Comparison of ENCODE assay signal across 8 cellular contexts in the genomic region with DNA sequence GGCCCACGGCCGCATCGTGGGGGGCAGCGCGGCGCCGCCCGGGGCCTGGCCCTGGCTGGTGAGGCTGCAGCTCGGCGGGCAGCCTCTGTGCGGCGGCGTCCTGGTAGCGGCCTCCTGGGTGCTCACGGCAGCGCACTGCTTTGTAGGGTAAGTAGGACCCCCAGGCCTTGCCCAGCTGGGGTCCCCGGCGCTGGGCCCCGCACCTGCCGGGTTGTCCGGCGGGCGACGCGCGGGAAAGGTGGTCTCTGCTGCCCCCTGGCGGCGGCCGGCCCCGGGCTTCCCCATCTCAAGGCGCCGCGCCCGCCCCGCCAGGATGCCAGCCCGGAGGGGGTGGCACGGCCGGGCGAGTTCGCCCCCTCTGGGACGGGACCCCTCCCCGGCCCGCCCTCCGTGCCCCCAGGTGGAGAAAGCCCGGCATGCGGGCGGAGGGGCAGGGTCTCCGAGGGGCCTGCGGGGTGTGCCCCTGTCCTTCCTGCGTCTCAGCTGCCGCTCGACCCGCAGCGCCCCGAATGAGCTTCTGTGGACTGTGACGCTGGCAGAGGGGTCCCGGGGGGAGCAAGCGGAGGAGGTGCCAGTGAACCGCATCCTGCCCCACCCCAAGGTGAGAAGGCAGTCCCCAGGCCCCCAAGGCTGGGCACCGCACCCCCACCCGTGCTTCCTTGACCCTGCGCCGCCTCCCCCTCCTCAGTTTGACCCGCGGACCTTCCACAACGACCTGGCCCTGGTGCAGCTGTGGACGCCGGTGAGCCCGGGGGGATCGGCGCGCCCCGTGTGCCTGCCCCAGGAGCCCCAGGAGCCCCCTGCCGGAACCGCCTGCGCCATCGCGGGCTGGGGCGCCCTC. TPM values are rescaled to one million over a fixed set of nuclear protein-coding genes. Genes with fewer than 3 reads are reported as not detected.
DNase-seq lines count a peak whose midpoint lies in the region; ATAC-seq and TF ChIP-seq lines count a peak whose summit lies in the region.

No MANE protein-coding gene starts in this region.

- H3K27me3 ChIP-seq in foreskin keratinocyte (peaks cover 75% of the 10 kb centered on the region), psoas muscle (ENCODE audit: insufficient read depth in 3 of 3, low read length in 2 of 3) (peaks cover 0 to 12% (median 0%) of the 10 kb centered on the region in 3 donors), uterus (peaks cover 14 to 27% of the 10 kb centered on the region in 2 donors)

- WGBS in psoas muscle, 3 donors = 9 to 11% (median 10%) methylated on average over 33 to 79 of the region's 79 CpGs

- intact Hi-C loops in psoas muscle (cut with DNase I) (loop anchor here (2.0 to 5.0 kb wide), 5 partner anchors 35 to 615 kb away; partner anchors contain the start of gene ECEL1 (in 1 of the 2)), uterus (cut with DNase I; ENCODE audit: low total_unique reads) (loop anchor here (10.0 kb wide), 1 partner anchor 617 kb away; no protein-coding TSS in a partner anchor)

- peak overlapping the region; percentile 57 to 60 for H3K4me3 Mint-ChIP-seq in activated T-cell treated with anti-CD3 and anti-CD28 coated beads, Interleukin-2, amount 50 U/mL, for 72 hours

- TF ChIP-seq POLR2A in uterus (IDR thresholded peaks at IDR 0.05) = no peak

- no peaks in the 10 kb centered on the region for H3K9me3 ChIP-seq in psoas muscle
- no peaks in the 10 kb centered on the region for H3K9me3 ChIP-seq in uterus

- no peaks in the 10 kb centered on the region for H3K9me3 Mint-ChIP-seq in activated T-cell treated with anti-CD3 and anti-CD28 coated beads, Interleukin-2, amount 50 U/mL, for 72 hours

- no peaks in the 10 kb centered on the region for H3K36me3 ChIP-seq in psoas muscle (ENCODE audit: insufficient read depth in 1 of 2, low read depth in 1 of 2)
- H3K36me3 ChIP-seq in uterus = no peaks in the 10 kb centered on the region

- no peaks in the 10 kb centered on the region for H3K4me1 ChIP-seq in foreskin keratinocyte
- H3K4me1 ChIP-seq in psoas muscle = peaks cover 33% of the 10 kb centered on the region
- H3K4me1 ChIP-seq in uterus = peaks cover 0 to 12% of the 10 kb centered on the region in 2 donors

- no peaks in the 10 kb centered on the region for H3K36me3 Mint-ChIP-seq in activated T-cell treated with anti-CD3 and anti-CD28 coated beads, Interleukin-2, amount 50 U/mL, for 72 hours (ENCODE audit: insufficient read depth in 2 of 2)

- peak; percentile 70 to 78 for ATAC-seq in activated T-cell treated with anti-CD3 and anti-CD28 coated beads, Interleukin-2, amount 50 U/mL, for 72 hours (replicated peaks in 1 of 2)
- ATAC-seq in foreskin keratinocyte (peak; percentile 40), psoas muscle (peak; percentile 19 to 52 (median 32)), GM21381 (IDR thresholded peaks at IDR 0.05; ENCODE audit: unreplicated experiment) (no peak)

- TF ChIP-seq CTCF in GM12874 (IDR thresholded peaks at IDR 0.05; ENCODE audit: insufficient read depth, low read depth, low read length) = peak; percentile 85
- TF ChIP-seq CTCF in foreskin keratinocyte (conservative IDR thresholded peaks at IDR 0.05) = peak; percentile 87
- TF ChIP-seq CTCF in psoas muscle (IDR thresholded peaks at IDR 0.05) = peak; percentile 95
- peak; percentile 65 to 86 (median 78) for TF ChIP-seq CTCF in uterus (IDR thresholded peaks at IDR 0.05)

- H3K27ac ChIP-seq in foreskin keratinocyte (no peak overlapping the region), psoas muscle (peak overlapping the region; percentile 41), uterus (no peak overlapping the region)

- peaks cover 9% of the 10 kb centered on the region for H3K4me1 Mint-ChIP-seq in activated T-cell treated with anti-CD3 and anti-CD28 coated beads, Interleukin-2, amount 50 U/mL, for 72 hours (ENCODE audit: low read depth)

- no peak overlapping the region for H3K27ac Mint-ChIP-seq in activated T-cell treated with anti-CD3 and anti-CD28 coated beads, Interleukin-2, amount 50 U/mL, for 72 hours

- H3K4me3 ChIP-seq in psoas muscle = peak overlapping the region; percentile 81
- peak overlapping the region in 1 of 2 donors; percentile 17 for H3K4me3 ChIP-seq in uterus

- H3K27me3 Mint-ChIP-seq in activated T-cell treated with anti-CD3 and anti-CD28 coated beads, Interleukin-2, amount 50 U/mL, for 72 hours (ENCODE audit: low read depth) = peaks cover 29% of the 10 kb centered on the region

- peak; percentile 38 for DNase-seq in NCI-H460 (ENCODE audit: extremely low read depth, low read depth)
- peak; percentile 78 to 83 for DNase-seq in activated T-cell treated with anti-CD3 and anti-CD28 coated beads, Interleukin-2, amount 50 U/mL, for 72 hours
- no peak for DNase-seq in foreskin keratinocyte
- peak; percentile 70 to 86 for DNase-seq in psoas muscle
- peak in 1 of 2 donors; percentile 53 for DNase-seq in uterus
- DNase-seq in globus pallidus (ENCODE audit: low spot score) = no peak

RNA-seq across cellular contexts. Expression of gene PRSS56, which starts 2.0 kb away (rescaled TPM):
- not detected in 2 replicates for total RNA-seq in NCI-H460 (2014; rRNA removed; shearing (Covaris generic))
- polyA plus RNA-seq in NCI-H460 (2014; cell fraction: nucleus; rRNA removed) = not detected in 2 replicates
- total RNA-seq in activated T-cell treated with anti-CD3 and anti-CD28 coated beads, Interleukin-2, amount 50 U/mL, for 72 hours = under 1 TPM in 1 of 2 donors, not detected in 1; 0.39 TPM
- total RNA-seq in foreskin keratinocyte = not detected in 2 replicates
- not detected in 2 replicates for polyA plus RNA-seq in foreskin keratinocyte
- total RNA-seq in psoas muscle = 1 to 10 TPM; 2.0 to 5.0 (median 2.9) TPM
- polyA plus RNA-seq in psoas muscle = 1 to 10 TPM in 2 of 3 donors, under 1 TPM in 1; 0.82 to 3.2 (median 1.8) TPM
- total RNA-seq in uterus = not detected

RNA-seq across cellular contexts. Expression of gene CHRND, which starts 3.7 kb away (rescaled TPM):
- 0.05 TPM in 1 of 2 replicates, not detected in the other for total RNA-seq in NCI-H460 (2014; rRNA removed; shearing (Covaris generic))
- not detected in 2 replicates for polyA plus RNA-seq in NCI-H460 (2014; cell fraction: nucleus; rRNA removed)
- total RNA-seq in activated T-cell treated with anti-CD3 and anti-CD28 coated beads, Interleukin-2, amount 50 U/mL, for 72 hours = not detected
- total RNA-seq in foreskin keratinocyte (not detected in 2 replicates), psoas muscle (100 to 1,000 TPM in 2 of 4 donors, 10 to 100 TPM in 2; 58.8 to 300 (median 97.7) TPM), uterus (not detected)
- polyA plus RNA-seq in foreskin keratinocyte (not detected in 2 replicates), psoas muscle (10 to 100 TPM in 2 of 3 donors, 1 to 10 TPM in 1; 6.5 to 13.5 (median 12.5) TPM)

RNA-seq across cellular contexts. Expression of gene CHRNG, which starts 17.3 kb away (rescaled TPM):
- total RNA-seq in NCI-H460 (2014; rRNA removed; shearing (Covaris generic)) = not detected in 2 replicates
- polyA plus RNA-seq in NCI-H460 (2014; cell fraction: nucleus; rRNA removed) = not detected in 2 replicates
- total RNA-seq in activated T-cell treated with anti-CD3 and anti-CD28 coated beads, Interleukin-2, amount 50 U/mL, for 72 hours = not detected
- not detected in 2 replicates for total RNA-seq in foreskin keratinocyte
- polyA plus RNA-seq in foreskin keratinocyte = not detected in 2 replicates
- 10 to 100 TPM in 2 of 4 donors, 1 to 10 TPM in 2; 2.9 to 94.1 (median 17.2) TPM for total RNA-seq in psoas muscle
- polyA plus RNA-seq in psoas muscle = 1 to 10 TPM in 2 of 3 donors, under 1 TPM in 1; 0.68 to 7.3 (median 1.5) TPM
- total RNA-seq in uterus = not detected

RNA-seq across cellular contexts. Expression of gene TIGD1, which starts 28.1 kb away (rescaled TPM):
- 17.6 and 17.7 TPM in 2 replicates for total RNA-seq in NCI-H460 (2014; rRNA removed; shearing (Covaris generic))
- 21.8 and 29.7 TPM in 2 replicates for polyA plus RNA-seq in NCI-H460 (2014; cell fraction: nucleus; rRNA removed)
- 10 to 100 TPM in 1 of 2 donors, 1 to 10 TPM in 1; 7.0 to 10.5 TPM for total RNA-seq in activated T-cell treated with anti-CD3 and anti-CD28 coated beads, Interleukin-2, amount 50 U/mL, for 72 hours
- total RNA-seq in foreskin keratinocyte = 1.4 and 2.1 TPM in 2 replicates
- polyA plus RNA-seq in foreskin keratinocyte = 0.58 and 0.68 TPM in 2 replicates
- total RNA-seq in psoas muscle = 1 to 10 TPM; 2.3 to 4.9 (median 3.7) TPM
- polyA plus RNA-seq in psoas muscle = 1 to 10 TPM; 2.6 to 6.8 (median 6.4) TPM
- total RNA-seq in uterus = 1 to 10 TPM; 4.6 to 8.5 (median 5.0) TPM

RNA-seq across cellular contexts. Expression of gene EIF4E2, which starts 28.3 kb away (rescaled TPM):
- 59.7 and 67.1 TPM in 2 replicates for total RNA-seq in NCI-H460 (2014; rRNA removed; shearing (Covaris generic))
- polyA plus RNA-seq in NCI-H460 (2014; cell fraction: nucleus; rRNA removed) = 54.0 and 58.5 TPM in 2 replicates
- total RNA-seq in activated T-cell treated with anti-CD3 and anti-CD28 coated beads, Interleukin-2, amount 50 U/mL, for 72 hours = 10 to 100 TPM; 42.6 to 42.7 TPM
- 74.7 and 79.2 TPM in 2 replicates for total RNA-seq in foreskin keratinocyte
- polyA plus RNA-seq in foreskin keratinocyte = 83.3 and 84.4 TPM in 2 replicates
- 100 to 1,000 TPM in 1 of 4 donors, 10 to 100 TPM in 3; 76.1 to 136 (median 88.4) TPM for total RNA-seq in psoas muscle
- polyA plus RNA-seq in psoas muscle = 10 to 100 TPM; 39.6 to 85.2 (median 67.4) TPM
- 100 to 1,000 TPM in 1 of 4 donors, 10 to 100 TPM in 3; 24.3 to 195 (median 56.6) TPM for total RNA-seq in uterus

Comparison
In these comparisons a context has a peak if more than half of its experiments do, and no peak if none do; other contexts are left out.
1. DNase-seq: peak in NCI-H460 (single experiment), activated T-cell treated with anti-CD3 and anti-CD28 coated beads, Interleukin-2, amount 50 U/mL, for 72 hours (2 of 2) and psoas muscle (2 of 2); none in foreskin keratinocyte (0 of 2) and globus pallidus (single experiment).
2. RNA of gene CHRND, which starts 3.7 kb away (total RNA-seq): 58.8 to 300 TPM in psoas muscle; 0.05 TPM in NCI-H460, not detected in activated T-cell treated with anti-CD3 and anti-CD28 coated beads, Interleukin-2, amount 50 U/mL, for 72 hours, not detected in foreskin keratinocyte and not detected in uterus; every median in the first group is over 10 times any median in the second.
3. Peak in every context shown above with its lines, with median percentiles within 50 percentile points of each other: CTCF ChIP-seq.